ENCODE assay signal across 9 cellular contexts in the genomic region with DNA sequence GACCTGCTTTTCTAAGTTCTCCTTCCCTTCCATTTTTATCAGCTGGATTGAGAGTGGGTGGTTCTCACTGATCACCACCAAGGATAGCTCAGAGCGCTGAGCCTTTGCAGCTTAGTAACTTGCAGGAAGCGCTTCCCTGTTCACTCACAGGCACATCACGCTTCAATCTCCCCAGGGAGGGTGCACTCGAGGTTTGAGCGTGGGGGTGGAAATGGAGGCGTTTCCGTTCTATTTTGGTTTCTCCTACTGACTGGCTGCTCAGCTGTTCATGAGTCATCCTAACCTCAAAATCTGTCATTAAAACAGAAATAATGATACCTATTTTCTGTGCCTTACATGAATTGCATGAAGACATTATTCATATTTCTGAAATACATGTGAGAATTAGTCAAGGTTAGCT.
DNase-seq lines count a peak whose midpoint lies in the region; ATAC-seq and TF ChIP-seq lines count a peak whose summit lies in the region.
"Had no signal": no experiment of that assay in that cellular context is flagged by ENCODE, and none has a peak within 500 bp of the region (broad histone marks: within the 10 kb centered on the region; RNA-seq: fewer than 3 reads in every experiment).

No MANE protein-coding gene starts in this region.

- H3K9me3 ChIP-seq in SK-N-SH, result no peaks in the 10 kb centered on the region
- H3K9me3 ChIP-seq in hepatocyte (ENCODE audit: low read depth), result no peaks in the 10 kb centered on the region
- H3K9me3 ChIP-seq in smooth muscle cell (replicated peaks; ENCODE audit: low read depth), result no peaks in the 10 kb centered on the region
- H3K9me3 ChIP-seq: breast epithelium had no signal

- no peak overlapping the region for H3K4me3 ChIP-seq in SK-N-SH (ENCODE audit: low read depth in 2 of 2, low read length in 1 of 2)
- no peak overlapping the region for H3K4me3 ChIP-seq in hepatocyte
- no peak overlapping the region for H3K4me3 ChIP-seq in smooth muscle cell
- H3K4me3 ChIP-seq: breast epithelium had no signal

- H3K9me2 ChIP-seq in SK-N-SH (no peaks in the 10 kb centered on the region), hepatocyte (replicated peaks; ENCODE audit: insufficient read depth) (no peaks in the 10 kb centered on the region)

- CTCF ChIA-PET in SK-N-SH (lab: Yijun Ruan, JAX), result no interaction called here

- H3K36me3 ChIP-seq in SK-N-SH (replicated peaks in 1 of 2; ENCODE audit: control insufficient read depth in 1 of 2, insufficient read depth in 2 of 2, low read length in 1 of 2) (no peaks in the 10 kb centered on the region), hepatocyte (replicated peaks; ENCODE audit: insufficient read depth, low read depth) (no peaks in the 10 kb centered on the region), smooth muscle cell (ENCODE audit: low read depth) (no peaks in the 10 kb centered on the region)
- H3K36me3 ChIP-seq: breast epithelium had no signal

- peak; percentile 30 to 89; a peak in 3 of 4 replicates for TF ChIP-seq EP300 in SK-N-SH (IDR thresholded peaks at IDR 0.05; ENCODE audit: borderline replicate concordance in 1 of 2, low read depth in 1 of 2, low read length in 1 of 2)

- POLR2A ChIA-PET in SK-N-SH (lab: Yijun Ruan, JAX), result no interaction called here

- H3K9ac ChIP-seq in SK-N-SH (no peak overlapping the region; the same call in 1 of the 2 replicates), smooth muscle cell (ENCODE audit: low read depth) (peak overlapping the region; percentile 64)

- H4K20me1 ChIP-seq in SK-N-SH (ENCODE audit: insufficient read depth) (no peaks in the 10 kb centered on the region), hepatocyte (ENCODE audit: insufficient read depth, poor library complexity, severe bottlenecking) (no peaks in the 10 kb centered on the region), smooth muscle cell (ENCODE audit: low read depth) (no peaks in the 10 kb centered on the region)

- H3K27me3 ChIP-seq in SK-N-SH (ENCODE audit: insufficient read depth) (no peaks in the 10 kb centered on the region), hepatocyte (no peaks in the 10 kb centered on the region), smooth muscle cell (ENCODE audit: low read depth) (no peaks in the 10 kb centered on the region)
- H3K27me3 ChIP-seq: breast epithelium had no signal

- H3K4me2 ChIP-seq in SK-N-SH, result peak overlapping the region; percentile 50
- peak overlapping the region; percentile 30 for H3K4me2 ChIP-seq in hepatocyte
- H3K4me2 ChIP-seq in smooth muscle cell, result peak overlapping the region; percentile 78

- peak; percentile 98 for ATAC-seq in GM21619 (IDR thresholded peaks at IDR 0.05; ENCODE audit: unreplicated experiment)

- TF ChIP-seq CTCF in SK-N-SH (IDR thresholded peaks at IDR 0.05) (no peak), hepatocyte (IDR thresholded peaks at IDR 0.05; ENCODE audit: poor library complexity) (no peak), smooth muscle cell (IDR thresholded peaks at IDR 0.05; ENCODE audit: borderline replicate concordance, insufficient read depth, poor library complexity, severe bottlenecking) (no peak)

- 21% methylated on average over 7 of the region's 7 CpGs for WGBS in SK-N-SH (ENCODE audit: low lambda C conversion rate)
- WGBS in hepatocyte (ENCODE audit: low lambda C conversion rate, missing lambda C conversion rate), result 14% methylated on average over 7 of the region's 7 CpGs
- 0% methylated on average over 7 of the region's 7 CpGs for WGBS in smooth muscle cell (ENCODE audit: low lambda C conversion rate)

- H3F3A ChIP-seq in SK-N-SH (replicated peaks; ENCODE audit: insufficient read depth) (peaks cover 16% of the 10 kb centered on the region), smooth muscle cell (ENCODE audit: low read depth) (peaks cover 12% of the 10 kb centered on the region)

- H3K27ac ChIP-seq in SK-N-SH (ENCODE audit: low read depth in 2 of 2, low read length in 1 of 2) (peak overlapping the region; percentile 47 to 67; a peak in 3 of 4 replicates), hepatocyte (no peak overlapping the region), smooth muscle cell (ENCODE audit: low read depth) (peak overlapping the region; percentile 91)
- H3K27ac ChIP-seq: breast epithelium had no signal

- no peak for TF ChIP-seq RAD21 in SK-N-SH (IDR thresholded peaks at IDR 0.05; ENCODE audit: low read length)

- H3K4me1 ChIP-seq in SK-N-SH (ENCODE audit: control insufficient read depth in 1 of 2, insufficient read depth in 2 of 2, low read depth in 1 of 2, low read length in 1 of 2) (peaks cover 5 to 22% of the 10 kb centered on the region in 2 experiments), hepatocyte (ENCODE audit: insufficient read depth) (no peaks in the 10 kb centered on the region), smooth muscle cell (ENCODE audit: low read depth) (peaks cover 17% of the 10 kb centered on the region)
- H3K4me1 ChIP-seq: breast epithelium had no signal

- DNase-seq in ELR (ENCODE audit: low read depth) (peak; percentile 99), HUDEP-2 (lab: John Stamatoyannopoulos, UW; ENCODE audit: unreplicated experiment in 76 of 76) (peak in 58 of 76 experiments; percentile 2 to 85 (median 36)), SK-N-SH (no peak), amygdala (lab: John Stamatoyannopoulos, UW) (peak in 52 of 56 donors; percentile 7 to 90 (median 59)), hepatocyte (ENCODE audit: low spot score) (peak; percentile 75), smooth muscle cell (lab: John Stamatoyannopoulos, UW; ENCODE audit: unreplicated experiment) (peak; percentile 39), LoVo (ENCODE audit: low spot score) (no peak)

- H3K79me2 ChIP-seq in SK-N-SH (ENCODE audit: insufficient read depth), result no peaks in the 10 kb centered on the region
- no peaks in the 10 kb centered on the region for H3K79me2 ChIP-seq in hepatocyte
- no peaks in the 10 kb centered on the region for H3K79me2 ChIP-seq in smooth muscle cell (ENCODE audit: low read depth)

- H2AFZ ChIP-seq in SK-N-SH (ENCODE audit: low read depth) (no peak overlapping the region), hepatocyte (no peak overlapping the region), smooth muscle cell (ENCODE audit: low read depth) (no peak overlapping the region)

TF ChIP-seq in SK-N-SH, 30 proteins besides CTCF, POLR2A, EP300 and RAD21 (continues in another document):
- peak; percentile 98 for TF ChIP-seq MEF2A (IDR thresholded peaks at IDR 0.05; ENCODE audit: borderline replicate concordance, low read depth)
- TF ChIP-seq YY1 (IDR thresholded peaks at IDR 0.05; ENCODE audit: low read depth), result peak; percentile 46; the same call in 1 of the 2 replicates
- TF ChIP-seq RXRA (IDR thresholded peaks at IDR 0.05; ENCODE audit: borderline replicate concordance, low read depth), result peak; percentile 78; the same call in 1 of the 2 replicates
- TF ChIP-seq NRF1 (IDR thresholded peaks at IDR 0.05; ENCODE audit: low read depth, low read length), result no peak
- peak; percentile 98 for TF ChIP-seq JUND (IDR thresholded peaks at IDR 0.05)
- no peak for TF ChIP-seq GABPA (IDR thresholded peaks at IDR 0.05; ENCODE audit: low read depth)
- no peak for TF ChIP-seq RFX5 (IDR thresholded peaks at IDR 0.05; ENCODE audit: low read length)
- peak; percentile 94 for TF ChIP-seq TCF12 (IDR thresholded peaks at IDR 0.05)
- TF ChIP-seq IRF3 (IDR thresholded peaks at IDR 0.05; ENCODE audit: low read depth, low read length), result no peak
- peak; percentile 93 for TF ChIP-seq FOSL2 (IDR thresholded peaks at IDR 0.05; ENCODE audit: borderline replicate concordance, low read depth)
- peak; percentile 93 for TF ChIP-seq PBX3 (IDR thresholded peaks at IDR 0.05)
- peak; percentile 55; the same call in 1 of the 2 replicates for TF ChIP-seq POLR2AphosphoS5 (IDR thresholded peaks at IDR 0.05; ENCODE audit: low read depth, low read length)
- no peak for TF ChIP-seq SMC3 (IDR thresholded peaks at IDR 0.05; ENCODE audit: low read depth, low read length)
- peak; percentile 73; the same call in 1 of the 2 replicates for TF ChIP-seq SIN3A (IDR thresholded peaks at IDR 0.05; ENCODE audit: borderline replicate concordance, low read depth, low read length)
- TF ChIP-seq RCOR1 (IDR thresholded peaks at IDR 0.05; ENCODE audit: low read length), result no peak
- TF ChIP-seq, protein P1, sequence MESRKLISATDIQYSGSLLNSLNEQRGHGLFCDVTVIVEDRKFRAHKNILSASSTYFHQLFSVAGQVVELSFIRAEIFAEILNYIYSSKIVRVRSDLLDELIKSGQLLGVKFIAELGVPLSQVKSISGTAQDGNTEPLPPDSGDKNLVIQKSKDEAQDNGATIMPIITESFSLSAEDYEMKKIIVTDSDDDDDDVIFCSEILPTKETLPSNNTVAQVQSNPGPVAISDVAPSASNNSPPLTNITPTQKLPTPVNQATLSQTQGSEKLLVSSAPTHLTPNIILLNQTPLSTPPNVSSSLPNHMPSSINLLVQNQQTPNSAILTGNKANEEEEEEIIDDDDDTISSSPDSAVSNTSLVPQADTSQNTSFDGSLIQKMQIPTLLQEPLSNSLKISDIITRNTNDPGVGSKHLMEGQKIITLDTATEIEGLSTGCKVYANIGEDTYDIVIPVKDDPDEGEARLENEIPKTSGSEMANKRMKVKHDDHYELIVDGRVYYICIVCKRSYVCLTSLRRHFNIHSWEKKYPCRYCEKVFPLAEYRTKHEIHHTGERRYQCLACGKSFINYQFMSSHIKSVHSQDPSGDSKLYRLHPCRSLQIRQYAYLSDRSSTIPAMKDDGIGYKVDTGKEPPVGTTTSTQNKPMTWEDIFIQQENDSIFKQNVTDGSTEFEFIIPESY (IDR thresholded peaks at IDR 0.05; ENCODE audit: borderline replicate concordance, low read depth), result peak; percentile 76; the same call in 1 of the 2 replicates
- TF ChIP-seq FOXM1 (IDR thresholded peaks at IDR 0.05; ENCODE audit: low read depth), result peak; percentile 66; the same call in 1 of the 2 replicates

Comparison
In these comparisons a context has a peak if more than half of its experiments do, and no peak if none do; other contexts are left out.
1. DNase-seq: peak in ELR (single experiment), HUDEP-2 (58 of 76), amygdala (52 of 56), hepatocyte (single experiment) and smooth muscle cell (single experiment); none in SK-N-SH (single experiment) and LoVo (single experiment).
2. Peak in every context shown above with its lines, with median percentiles within 50 percentile points of each other: H3K4me2 ChIP-seq.